In the genomic region with DNA sequence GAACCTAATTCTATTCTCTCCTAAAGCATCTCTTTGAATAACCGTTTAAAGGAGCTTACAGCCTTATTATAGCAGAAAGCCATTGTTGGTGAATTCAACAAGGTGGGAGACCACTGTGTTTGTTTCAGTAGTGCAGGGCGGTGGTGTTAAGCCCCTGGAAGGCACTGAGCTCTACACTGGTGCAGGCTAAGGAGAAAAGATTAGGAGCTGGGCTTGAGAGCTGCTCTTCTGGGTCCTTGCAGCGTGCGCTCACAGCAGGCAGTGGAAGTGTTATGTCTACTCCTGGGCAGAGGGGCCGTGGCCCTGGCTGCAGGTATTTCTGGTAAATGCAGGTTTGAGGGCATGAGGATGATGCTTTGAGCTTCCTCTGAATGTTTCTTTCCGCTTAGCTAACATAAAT, we compare ENCODE assay signal across 23 cellular contexts.
"Had no signal": no experiment of that assay in that cellular context is flagged by ENCODE, and none has a peak within 500 bp of the region (broad histone marks: within the 10 kb centered on the region; RNA-seq: fewer than 3 reads in every experiment).

No MANE protein-coding gene starts in this region.

- H3K36me3 Mint-ChIP-seq: memory B cell; natural killer cell; stimulated activated naive B cell treated with anti-CD40 and anti-IgM and Interleukin-4, amounts not matched to agents 10 μg/mL and 1 μg/mL and 100 μg/mL, for 72 hours; type B pancreatic cell had no signal

- H3K4me1 Mint-ChIP-seq: central memory CD8-positive, alpha-beta T cell; memory B cell; natural killer cell had no signal

- H3K4me3 ChIP-seq: colonic mucosa, esophagus squamous epithelium, heart right ventricle, lung, skin epidermis, spleen, suprapubic skin, thyroid gland had no signal

- H3K27me3 ChIP-seq: colonic mucosa, esophagus squamous epithelium, suprapubic skin, thyroid gland had no signal

- H3K9me3 ChIP-seq: colonic mucosa, esophagus squamous epithelium, psoas muscle, spleen, suprapubic skin, thyroid gland had no signal

- H3K36me3 ChIP-seq: colonic mucosa, esophagus squamous epithelium, heart right ventricle, spleen, suprapubic skin, thyroid gland had no signal

- H3K27me3 Mint-ChIP-seq: central memory CD8-positive, alpha-beta T cell; dendritic cell treated with granulocyte-macrophage colony-stimulating factor and Interleukin-4, amounts not matched to agents 40 ng/mL and 50 ng/mL, for 4 days; memory B cell had no signal

- DNase-seq: colonic mucosa; effector memory CD4-positive, alpha-beta T cell; erythroblast; esophagus squamous epithelium; foreskin melanocyte; glutamatergic neuron; heart right ventricle; hippocampal formation; natural killer cell; nucleus accumbens; psoas muscle; right cardiac atrium; spleen; stimulated activated naive B cell treated with anti-CD40 and anti-IgM and Interleukin-4, amounts not matched to agents 10 μg/mL and 1 μg/mL and 100 μg/mL, for 72 hours; thyroid gland had no signal

- H3K27ac ChIP-seq: colonic mucosa, esophagus squamous epithelium, heart right ventricle, psoas muscle, skin epidermis, spleen, suprapubic skin, thyroid gland had no signal

- H3K4me3 Mint-ChIP-seq: central memory CD8-positive, alpha-beta T cell; dendritic cell treated with granulocyte-macrophage colony-stimulating factor and Interleukin-4, amounts not matched to agents 40 ng/mL and 50 ng/mL, for 4 days; memory B cell; natural killer cell; stimulated activated naive B cell treated with anti-CD40 and anti-IgM and Interleukin-4, amounts not matched to agents 10 μg/mL and 1 μg/mL and 100 μg/mL, for 72 hours; stimulated activated naive CD8-positive, alpha-beta T cell treated with anti-CD3 and anti-CD28 coated beads, Interleukin-15, Interleukin-2, amounts not matched to agents 100 ng/mL and 50 ng/mL, for 24 hours; type B pancreatic cell had no signal

- H3K27ac Mint-ChIP-seq: dendritic cell treated with granulocyte-macrophage colony-stimulating factor and Interleukin-4, amounts not matched to agents 40 ng/mL and 50 ng/mL, for 4 days; memory B cell; natural killer cell; stimulated activated naive B cell treated with anti-CD40 and anti-IgM and Interleukin-4, amounts not matched to agents 10 μg/mL and 1 μg/mL and 100 μg/mL, for 72 hours; stimulated activated naive CD8-positive, alpha-beta T cell treated with anti-CD3 and anti-CD28 coated beads, Interleukin-15, Interleukin-2, amounts not matched to agents 100 ng/mL and 50 ng/mL, for 24 hours; type B pancreatic cell had no signal

- H3K9me3 Mint-ChIP-seq: central memory CD8-positive, alpha-beta T cell; dendritic cell treated with granulocyte-macrophage colony-stimulating factor and Interleukin-4, amounts not matched to agents 40 ng/mL and 50 ng/mL, for 4 days; stimulated activated naive CD8-positive, alpha-beta T cell treated with anti-CD3 and anti-CD28 coated beads, Interleukin-15, Interleukin-2, amounts not matched to agents 100 ng/mL and 50 ng/mL, for 24 hours; type B pancreatic cell had no signal

- H3K4me1 ChIP-seq: colonic mucosa, psoas muscle, spleen had no signal
